ENCODE assay signal across 2 cellular contexts in genomic region chr22:26624788-26625187, GRCh38.
TF ChIP-seq lines count a peak whose summit lies in the region.

No MANE protein-coding gene starts in this region.

TF ChIP-seq in IMR-90, 13 proteins besides CTCF, POLR2A, EP300 and RAD21:
- TF ChIP-seq RFX5 (IDR thresholded peaks at IDR 0.05; ENCODE audit: low read depth, low read length) (no peak), CHD1 (IDR thresholded peaks at IDR 0.05; ENCODE audit: low read depth, low read length) (no peak), MXI1 (IDR thresholded peaks at IDR 0.05; ENCODE audit: borderline replicate concordance, low read depth, low read length) (no peak), FOS (IDR thresholded peaks at IDR 0.05; ENCODE audit: low read depth, low read length) (no peak)

TF ChIP-seq in GM23338, 12 proteins besides CTCF, POLR2A, EP300 and RAD21:
- no peak for TF ChIP-seq STAT1 (IDR thresholded peaks at IDR 0.05; ENCODE audit: unreplicated experiment)
- no peak for TF ChIP-seq REST (IDR thresholded peaks at IDR 0.05; ENCODE audit: unreplicated experiment)
- TF ChIP-seq ZNF114 (CRISPR knock-in tag; IDR thresholded peaks at IDR 0.05), result no peak
- TF ChIP-seq EZH2phosphoT487 (IDR thresholded peaks at IDR 0.05; ENCODE audit: unreplicated experiment), result no peak
- no peak for TF ChIP-seq CREB1 (CRISPR knock-in tag; IDR thresholded peaks at IDR 0.05; ENCODE audit: low read depth)
- no peak for TF ChIP-seq JUNB (IDR thresholded peaks at IDR 0.05; ENCODE audit: unreplicated experiment)
- TF ChIP-seq ZNF462 (CRISPR knock-in tag; IDR thresholded peaks at IDR 0.05), result no peak
- TF ChIP-seq NANOG (IDR thresholded peaks at IDR 0.05; ENCODE audit: borderline replicate concordance), result no peak
- no peak for TF ChIP-seq EZH2 (IDR thresholded peaks at IDR 0.05; ENCODE audit: low read depth, unreplicated experiment)
- no peak for TF ChIP-seq POLR2AphosphoS5 (IDR thresholded peaks at IDR 0.05; ENCODE audit: low read depth)
- no peak for TF ChIP-seq ZNF331 (CRISPR knock-in tag; IDR thresholded peaks at IDR 0.05; ENCODE audit: low read depth)
- TF ChIP-seq ETS1 (IDR thresholded peaks at IDR 0.05), result no peak
TF ChIP-seq in GM23338: peak in this region for 0.
